23 cellular contexts compared by ENCODE assay signal in the genomic region with DNA sequence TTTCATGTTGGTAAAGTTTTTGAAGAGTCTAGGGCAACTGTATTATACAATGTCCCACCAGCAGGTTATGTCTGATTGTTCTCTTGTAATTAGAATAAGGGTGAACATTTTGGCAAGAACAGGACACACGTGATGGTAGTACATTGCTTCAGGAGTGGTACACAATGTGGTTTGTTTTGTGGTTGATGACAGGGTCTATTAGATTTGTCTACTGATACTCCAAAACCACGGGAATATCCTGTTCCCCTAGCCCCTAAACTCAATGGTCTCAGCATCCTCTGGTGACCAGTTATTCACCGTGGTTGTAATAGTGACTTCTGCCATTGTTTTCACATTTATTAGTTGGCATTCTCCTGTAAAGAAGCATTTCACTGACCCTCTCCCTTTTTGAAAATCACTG. TPM values are rescaled to one million over a fixed set of nuclear protein-coding genes. Genes with fewer than 3 reads are reported as not detected.
"Had no signal": no experiment of that assay in that cellular context is flagged by ENCODE, and none has a peak within 500 bp of the region (broad histone marks: within the 10 kb centered on the region; RNA-seq: fewer than 3 reads in every experiment).

No MANE protein-coding gene starts in this region.

- H3K4me3 ChIP-seq: adrenal gland, body of pancreas, esophagus squamous epithelium, lower lobe of right lung, pancreas, tibial nerve, uterus had no signal

- H3K9me3 Mint-ChIP-seq: activated CD4-positive, alpha-beta memory T cell treated with anti-CD3 and anti-CD28 coated beads, Interleukin-2, amount 10 ng/mL, durations not matched to agents 7 days and 5 days; activated naive CD4-positive, alpha-beta T cell treated with anti-CD3 and anti-CD28 coated beads, Interleukin-2, amount 50 U/mL, for 24 hours; activated T-cell treated with anti-CD3 and anti-CD28 coated beads, Interleukin-2, amount 50 U/mL, for 4 hours; central memory CD8-positive, alpha-beta T cell; stimulated activated memory B cell treated with anti-CD40 and anti-IgM and Interleukin-4, amounts not matched to agents 10 μg/mL and 1 μg/mL and 100 μg/mL, for 72 hours; T-helper 1 cell treated with Interleukin-12 subunit alpha and Interleukin-12 subunit beta and Interleukin-4 antibody, amounts not matched to agents 30 μg/mL and 1 μg/mL, for 36 hours; WTC11 had no signal

- ATAC-seq: activated T-cell treated with anti-CD3 and anti-CD28 coated beads, Interleukin-2, amount 50 U/mL, for 4 hours; body of pancreas; lower lobe of right lung; pancreas; stimulated activated memory B cell treated with anti-CD40 and anti-IgM and Interleukin-4, amounts not matched to agents 10 μg/mL and 1 μg/mL and 100 μg/mL, for 72 hours; WTC11 had no signal

- H3K4me3 Mint-ChIP-seq: activated CD4-positive, alpha-beta memory T cell treated with anti-CD3 and anti-CD28 coated beads, Interleukin-2, amount 10 ng/mL, durations not matched to agents 7 days and 5 days; activated naive CD4-positive, alpha-beta T cell treated with anti-CD3 and anti-CD28 coated beads, Interleukin-2, amount 50 U/mL, for 24 hours; activated T-cell treated with anti-CD3 and anti-CD28 coated beads, Interleukin-2, amount 50 U/mL, for 4 hours; central memory CD8-positive, alpha-beta T cell; stimulated activated memory B cell treated with anti-CD40 and anti-IgM and Interleukin-4, amounts not matched to agents 10 μg/mL and 1 μg/mL and 100 μg/mL, for 72 hours; T-helper 1 cell treated with Interleukin-12 subunit alpha and Interleukin-12 subunit beta and Interleukin-4 antibody, amounts not matched to agents 30 μg/mL and 1 μg/mL, for 36 hours; WTC11 had no signal

- DNase-seq: activated CD4-positive, alpha-beta memory T cell treated with anti-CD3 and anti-CD28 coated beads, Interleukin-2, amount 10 ng/mL, durations not matched to agents 7 days and 5 days; activated CD4-positive, alpha-beta T cell treated with anti-CD3 and anti-CD28 coated beads for 4 hours; activated effector memory CD4-positive, alpha-beta T cell treated with anti-CD3 and anti-CD28 coated beads, Interleukin-2, amount 50 U/mL, for 16 hours; activated T-cell treated with anti-CD3 and anti-CD28 coated beads, Interleukin-2, amount 50 U/mL, for 4 hours; adrenal gland; body of pancreas; effector CD8-positive, alpha-beta T cell; esophagus squamous epithelium; foreskin melanocyte; head of caudate nucleus; lower lobe of right lung; midbrain; pancreas; retina; stimulated activated CD4-positive, alpha-beta T cell treated with anti-CD3 and anti-CD28 coated beads, Interleukin-2, amount 100 ng/mL, for 48 hours; substantia nigra; uterus had no signal

- H3K27ac ChIP-seq: adrenal gland, body of pancreas, esophagus squamous epithelium, lower lobe of right lung, pancreas, tibial nerve, uterus had no signal

- H3K9me3 ChIP-seq: adrenal gland, body of pancreas, esophagus squamous epithelium, lower lobe of right lung, pancreas, tibial nerve, uterus had no signal

- H3K27me3 ChIP-seq: adrenal gland, body of pancreas, esophagus squamous epithelium, pancreas, tibial nerve, uterus had no signal

- H3K4me1 ChIP-seq: adrenal gland, body of pancreas, esophagus squamous epithelium, lower lobe of right lung, pancreas, tibial nerve, uterus had no signal

- H3K36me3 ChIP-seq: uterus had no signal

- H3K27ac Mint-ChIP-seq: activated CD4-positive, alpha-beta memory T cell treated with anti-CD3 and anti-CD28 coated beads, Interleukin-2, amount 10 ng/mL, durations not matched to agents 7 days and 5 days; activated naive CD4-positive, alpha-beta T cell treated with anti-CD3 and anti-CD28 coated beads, Interleukin-2, amount 50 U/mL, for 24 hours; stimulated activated memory B cell treated with anti-CD40 and anti-IgM and Interleukin-4, amounts not matched to agents 10 μg/mL and 1 μg/mL and 100 μg/mL, for 72 hours; T-helper 1 cell treated with Interleukin-12 subunit alpha and Interleukin-12 subunit beta and Interleukin-4 antibody, amounts not matched to agents 30 μg/mL and 1 μg/mL, for 36 hours; WTC11 had no signal

- H3K27me3 Mint-ChIP-seq: activated CD4-positive, alpha-beta memory T cell treated with anti-CD3 and anti-CD28 coated beads, Interleukin-2, amount 10 ng/mL, durations not matched to agents 7 days and 5 days; activated naive CD4-positive, alpha-beta T cell treated with anti-CD3 and anti-CD28 coated beads, Interleukin-2, amount 50 U/mL, for 24 hours; central memory CD8-positive, alpha-beta T cell; stimulated activated memory B cell treated with anti-CD40 and anti-IgM and Interleukin-4, amounts not matched to agents 10 μg/mL and 1 μg/mL and 100 μg/mL, for 72 hours had no signal

- H3K4me1 Mint-ChIP-seq: activated naive CD4-positive, alpha-beta T cell treated with anti-CD3 and anti-CD28 coated beads, Interleukin-2, amount 50 U/mL, for 24 hours; stimulated activated memory B cell treated with anti-CD40 and anti-IgM and Interleukin-4, amounts not matched to agents 10 μg/mL and 1 μg/mL and 100 μg/mL, for 72 hours; WTC11 had no signal

RNA-seq across cellular contexts. Expression of a gene that starts 22.1 kb away (rescaled TPM):
- total RNA-seq: activated CD4-positive, alpha-beta memory T cell treated with anti-CD3 and anti-CD28 coated beads, Interleukin-2, amount 10 ng/mL, durations not matched to agents 7 days and 5 days; activated T-cell treated with anti-CD3 and anti-CD28 coated beads, Interleukin-2, amount 50 U/mL, for 4 hours had no signal
